17 cellular contexts compared by ENCODE assay signal in the genomic region with DNA sequence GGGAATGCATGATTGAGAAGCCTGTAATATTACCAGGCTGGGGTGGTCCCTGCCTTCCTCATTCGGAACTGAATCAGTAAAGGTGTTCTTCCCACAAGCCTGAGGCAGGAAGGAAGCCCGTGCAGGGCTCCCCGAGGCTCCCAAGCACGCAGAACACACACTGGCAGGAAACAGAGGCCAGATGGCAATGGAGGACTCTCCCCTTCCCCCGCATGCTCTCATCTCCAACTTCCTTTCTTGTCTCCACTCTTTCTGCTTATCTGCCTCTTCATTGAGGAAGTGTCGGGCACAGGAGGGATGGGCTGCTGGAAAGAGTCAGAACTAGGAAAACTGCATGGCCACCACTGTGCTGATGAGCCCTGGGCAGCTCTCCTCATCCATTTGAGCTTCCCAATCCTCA.
DNase-seq lines count a peak whose midpoint lies in the region; ATAC-seq, FAIRE-seq and TF ChIP-seq lines count a peak whose summit lies in the region.
"Had no signal": no experiment of that assay in that cellular context is flagged by ENCODE, and none has a peak within 500 bp of the region (broad histone marks: within the 10 kb centered on the region; RNA-seq: fewer than 3 reads in every experiment).

No MANE protein-coding gene starts in this region.

- no peak overlapping the region for H4K8ac ChIP-seq in H1 (ENCODE audit: extremely low read depth, insufficient read depth, low read length)

- H3K27me3 ChIP-seq in H1 (replicated peaks in 1 of 4; ENCODE audit: control insufficient read depth in 3 of 4, extremely low read depth in 1 of 4, insufficient read depth in 3 of 4, low read length in 3 of 4) = no peaks in the 10 kb centered on the region; a peak in 1 of 7 replicates
- no peaks in the 10 kb centered on the region for H3K27me3 ChIP-seq in right cardiac atrium (ENCODE audit: control insufficient read depth, insufficient read depth)

- peak overlapping the region; percentile 79; the same call in 1 of the 2 replicates for H2AFZ ChIP-seq in H1 (ENCODE audit: low read length)

- TF ChIP-seq CTCF in H1 (IDR thresholded peaks at IDR 0.05; ENCODE audit: control extremely low read depth in 1 of 3, insufficient read depth in 1 of 3, low read depth in 1 of 3, low read length in 3 of 3) = no peak

- no peak for TF ChIP-seq EP300 in H1 (IDR thresholded peaks at IDR 0.05; ENCODE audit: borderline replicate concordance in 1 of 2, low read depth in 2 of 2, low read length in 2 of 2)

- H3K9me3 ChIP-seq in H1 (ENCODE audit: insufficient read depth in 2 of 2, low read depth in 1 of 2, low read length in 1 of 2) (no peaks in the 10 kb centered on the region), right cardiac atrium (ENCODE audit: control insufficient read depth, low read length) (no peaks in the 10 kb centered on the region)
- H3K9me3 ChIP-seq: gastroesophageal sphincter had no signal

- H3K9ac ChIP-seq in H1 (replicated peaks in 1 of 4; ENCODE audit: extremely low read depth in 1 of 4, low read depth in 3 of 4, low read length in 3 of 4) = no peak overlapping the region

- FAIRE-seq in H1 (lab: Jason Lieb, UNC) = no peak
- FAIRE-seq: TTC549 had no signal

- H2BK120ac ChIP-seq in H1 (replicated peaks; ENCODE audit: low read depth, low read length) = no peak overlapping the region

- TF ChIP-seq RAD21 in H1 (IDR thresholded peaks at IDR 0.05 in 1 of 2, conservative IDR thresholded peaks at IDR 0.05 in 1 of 2; ENCODE audit: low read depth in 2 of 2, low read length in 2 of 2) = no peak

- no peak overlapping the region for H3K4ac ChIP-seq in H1 (replicated peaks; ENCODE audit: insufficient read length, low read depth, low read length)

- POLR2A ChIA-PET in H1 (lab: Charles Lee; ENCODE audit: partially characterized antibody) = no interaction called here

- H3K4me2 ChIP-seq in H1 (ENCODE audit: insufficient read depth in 1 of 2, low read depth in 2 of 2, low read length in 2 of 2) = no peak overlapping the region

- H3K56ac ChIP-seq in H1 (replicated peaks; ENCODE audit: insufficient read length, low read depth, low read length) = no peak overlapping the region

- no peak overlapping the region for H3K14ac ChIP-seq in H1 (ENCODE audit: insufficient read length)

- H2BK5ac ChIP-seq in H1 (ENCODE audit: low read depth, low read length) = no peak overlapping the region

- H3K27ac ChIP-seq in H1 (ENCODE audit: low read depth, low read length) (no peak overlapping the region; the same call in 1 of the 2 replicates), right cardiac atrium (ENCODE audit: low read length) (no peak overlapping the region)
- H3K27ac ChIP-seq: gastroesophageal sphincter had no signal

- ATAC-seq in GM21737 (IDR thresholded peaks at IDR 0.05; ENCODE audit: unreplicated experiment) (no peak), right cardiac atrium (no peak)
- ATAC-seq: activated T-helper 17 cell treated with anti-CD3 and anti-CD28 coated beads, Interleukin-2, amount 50 U/mL, for 72 hours; gastroesophageal sphincter; HCT116; stimulated activated memory B cell treated with anti-CD40 and anti-IgM and Interleukin-4, amounts not matched to agents 10 μg/mL and 1 μg/mL and 100 μg/mL, for 72 hours had no signal

- no peak overlapping the region for H3K23ac ChIP-seq in H1 (ENCODE audit: insufficient read length)

- peak overlapping the region; percentile 6; the same call in 1 of the 2 replicates for H2BK15ac ChIP-seq in H1 (ENCODE audit: low read length)

- no peaks in the 10 kb centered on the region for H4K20me1 ChIP-seq in H1 (replicated peaks in 1 of 2; ENCODE audit: control insufficient read depth in 1 of 2, insufficient read depth in 2 of 2, low read length in 2 of 2)

- in situ Hi-C loops in G401 (cut with HindIII; ENCODE audit: low sequenced_read_pairs) = no loop called here

- CTCF ChIA-PET in H1 (lab: Charles Lee; ENCODE audit: partially characterized antibody) = interaction anchor here (0.6 to 2.2 kb wide), 5 partner anchors 11 to 194 kb away, joined by 3 to 12 read pairs (median 3); no protein-coding TSS in a partner anchor

- no peak for TF ChIP-seq POLR2A in H1 (IDR thresholded peaks at IDR 0.05; ENCODE audit: control extremely low read depth in 1 of 2, low read depth in 2 of 2, low read length in 2 of 2)

- H2AK5ac ChIP-seq in H1 (ENCODE audit: low read depth, low read length) = no peak overlapping the region

- H3K18ac ChIP-seq in H1 (ENCODE audit: extremely low read depth, low read length) = no peak overlapping the region

- no peaks in the 10 kb centered on the region for H3K79me1 ChIP-seq in H1 (ENCODE audit: low read depth, low read length)

- peak overlapping the region; percentile 9; the same call in 1 of the 2 replicates for H2BK20ac ChIP-seq in H1 (ENCODE audit: low read length)

- peak overlapping the region; percentile 45 for H4K91ac ChIP-seq in H1 (replicated peaks; ENCODE audit: insufficient read length, low read length)

- no peaks in the 10 kb centered on the region for H3K36me3 ChIP-seq in H1 (ENCODE audit: control insufficient read depth in 2 of 4, insufficient read depth in 4 of 4, low read length in 3 of 4)
- H3K36me3 ChIP-seq: gastroesophageal sphincter had no signal

- H3K4me1 ChIP-seq in H1 (replicated peaks in 1 of 4; ENCODE audit: control insufficient read depth in 3 of 4, insufficient read depth in 4 of 4, low read length in 3 of 4) (peaks cover 0 to 13% (median 6%) of the 10 kb centered on the region in 4 experiments; a peak in 6 of 7 replicates), right cardiac atrium (ENCODE audit: control insufficient read depth, insufficient read depth, low read length) (no peaks in the 10 kb centered on the region)

- H4K5ac ChIP-seq in H1 (ENCODE audit: insufficient read length, low read depth, low read length) = no peak overlapping the region

- whole genome bisulfite sequencing in H1 (ENCODE audit: extremely low coverage in 1 of 2, insufficient coverage in 1 of 2, insufficient read length in 1 of 2, insufficient replicate concordance in 2 of 2, low coverage in 1 of 2, low lambda C conversion rate in 2 of 2, missing lambda C conversion rate in 1 of 2), 2 experiments = 50% methylated on average over 6 of the region's 6 CpGs; no CpG with 5 or more reads in 1 of the 2 experiments
- 15% methylated on average over 6 of the region's 6 CpGs for WGBS in right cardiac atrium

- H3K4me3 ChIP-seq in H1 (ENCODE audit: extremely low read depth in 1 of 4, insufficient read depth in 2 of 4, low read depth in 3 of 4, low read length in 4 of 4) = no peak overlapping the region
- no peak overlapping the region for H3K4me3 ChIP-seq in right cardiac atrium (ENCODE audit: low read length)
- H3K4me3 ChIP-seq: gastroesophageal sphincter had no signal

- H3K79me2 ChIP-seq in H1 (ENCODE audit: control insufficient read depth in 1 of 2, insufficient read depth in 2 of 2, low read length in 2 of 2) = no peaks in the 10 kb centered on the region

- peak; percentile 32 to 51 for DNase-seq in AML-193 (lab: John Stamatoyannopoulos, UW)
- DNase-seq in G401 (ENCODE audit: low spot score) = peak; percentile 75
- peak; percentile 27 for DNase-seq in NCI-H2171 (lab: John Stamatoyannopoulos, UW)
- DNase-seq in H1 (ENCODE audit: low read depth in 1 of 2, low spot score in 2 of 2) = no peak
- DNase-seq in NCI-H1694 (lab: John Stamatoyannopoulos, UW) = no peak
- DNase-seq in right cardiac atrium = no peak
- no peak for DNase-seq in COR-L47 (lab: John Stamatoyannopoulos, UW)
- DNase-seq: activated CD8-positive, alpha-beta memory T cell treated with anti-CD3 and anti-CD28 coated beads for 24 hours; NCI-H2081 treated with DMSO at 0.1 percent for 48 hours; NK-92 treated with Interleukin-12 subunit alpha and Interleukin-12 subunit beta, amount 100 ng/mL, for 24 hours; trophoblast cell had no signal

- H3K23me2 ChIP-seq in H1 (ENCODE audit: low read depth, low read length) = no peaks in the 10 kb centered on the region

- intact Hi-C loops in right cardiac atrium (cut with DNase I) = no loop called here

- no peak overlapping the region; the same call in 1 of the 2 replicates for H2BK12ac ChIP-seq in H1 (ENCODE audit: low read depth, low read length)

TF ChIP-seq in H1, 55 proteins besides CTCF, POLR2A, EP300 and RAD21:
- TF ChIP-seq NANOG (IDR thresholded peaks at IDR 0.05; ENCODE audit: insufficient read depth, low read depth, low read length, poor library complexity, severe bottlenecking) = no peak
- no peak for TF ChIP-seq NRF1 (IDR thresholded peaks at IDR 0.05; ENCODE audit: low read depth, low read length)
- TF ChIP-seq TAF7 (optimal IDR thresholded peaks at IDR 0.05; ENCODE audit: borderline replicate concordance, low read depth, low read length) = no peak

Comparison
In these comparisons a context has a peak if more than half of its experiments do, and no peak if none do; other contexts are left out.
1. DNase-seq: peak in AML-193 (2 of 2), G401 (single experiment) and NCI-H2171 (single experiment); none in H1 (0 of 2), NCI-H1694 (single experiment), right cardiac atrium (0 of 3) and COR-L47 (single experiment).